ENCODE assay signal across 10 cellular contexts in the genomic region with DNA sequence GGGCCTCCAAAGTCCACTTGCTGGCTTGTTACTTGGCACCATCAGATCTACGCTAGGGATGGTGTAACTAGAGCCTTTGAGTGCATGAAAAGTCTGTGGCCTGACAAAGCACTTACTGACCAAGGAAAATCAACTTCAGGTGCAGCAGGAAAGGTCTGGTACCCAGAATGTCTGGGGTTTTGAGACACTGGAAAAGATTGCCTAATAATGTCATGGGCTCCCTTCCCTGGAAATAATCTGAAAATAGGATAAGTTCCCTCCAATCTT.
DNase-seq lines count a peak whose midpoint lies in the region; ATAC-seq, FAIRE-seq and TF ChIP-seq lines count a peak whose summit lies in the region.
"Had no signal": no experiment of that assay in that cellular context is flagged by ENCODE, and none has a peak within 500 bp of the region (broad histone marks: within the 10 kb centered on the region; RNA-seq: fewer than 3 reads in every experiment).

No MANE protein-coding gene starts in this region.

- no peak for TF ChIP-seq EP300 in transverse colon (IDR thresholded peaks at IDR 0.05; ENCODE audit: low read depth)

- no peak for TF ChIP-seq POLR2A in transverse colon (IDR thresholded peaks at IDR 0.05)
- TF ChIP-seq POLR2A in H54 (IDR thresholded peaks at IDR 0.05; ENCODE audit: low read depth, low read length) = no peak

- no peaks in the 10 kb centered on the region for H3K36me3 Mint-ChIP-seq in activated T-cell treated with anti-CD3 and anti-CD28 coated beads, Interleukin-2, amount 50 U/mL, for 72 hours (ENCODE audit: insufficient read depth in 2 of 2)
- H3K36me3 Mint-ChIP-seq in activated T-helper 1 cell treated with anti-CD3 and anti-CD28 coated beads, Interleukin-12 subunit alpha, Interleukin-12 subunit beta, Interleukin-2, Interleukin-4 antibody, amounts not matched to agents 30 ng/mL and 10 ng/mL and 1 ng/mL, durations not matched to agents 14 hours and 24 hours and 36 hours (ENCODE audit: low read depth) = no peaks in the 10 kb centered on the region
- peaks cover 3% of the 10 kb centered on the region for H3K36me3 Mint-ChIP-seq in memory B cell

- peak overlapping the region; percentile 40 to 85 (median 64) for H3K27ac ChIP-seq in transverse colon

- no peak for TF ChIP-seq CTCF in transverse colon (IDR thresholded peaks at IDR 0.05)

- FAIRE-seq in H54 (lab: Jason Lieb, UNC) = no peak

- H3K4me3 ChIP-seq in transverse colon = no peak overlapping the region

- no peak for ATAC-seq in activated T-cell treated with anti-CD3 and anti-CD28 coated beads, Interleukin-2, amount 50 U/mL, for 72 hours (replicated peaks in 1 of 2)
- ATAC-seq in memory B cell (ENCODE audit: low read depth) (no peak), GM21381 (IDR thresholded peaks at IDR 0.05; ENCODE audit: unreplicated experiment) (no peak)

- no peaks in the 10 kb centered on the region for H3K9me3 Mint-ChIP-seq in activated T-cell treated with anti-CD3 and anti-CD28 coated beads, Interleukin-2, amount 50 U/mL, for 72 hours
- no peaks in the 10 kb centered on the region for H3K9me3 Mint-ChIP-seq in activated T-helper 1 cell treated with anti-CD3 and anti-CD28 coated beads, Interleukin-12 subunit alpha, Interleukin-12 subunit beta, Interleukin-2, Interleukin-4 antibody, amounts not matched to agents 30 ng/mL and 10 ng/mL and 1 ng/mL, durations not matched to agents 14 hours and 24 hours and 36 hours
- H3K9me3 Mint-ChIP-seq in memory B cell = no peaks in the 10 kb centered on the region

- WGBS in transverse colon (ENCODE audit: low coverage in 1 of 2), 2 donors = 100% methylated on average over 1 of the region's 1 CpG; no CpG with 5 or more reads in 1 of the 2 donors

- H3K4me1 Mint-ChIP-seq in activated T-cell treated with anti-CD3 and anti-CD28 coated beads, Interleukin-2, amount 50 U/mL, for 72 hours (ENCODE audit: low read depth) = peaks cover 63% of the 10 kb centered on the region
- peaks cover 61% of the 10 kb centered on the region for H3K4me1 Mint-ChIP-seq in activated T-helper 1 cell treated with anti-CD3 and anti-CD28 coated beads, Interleukin-12 subunit alpha, Interleukin-12 subunit beta, Interleukin-2, Interleukin-4 antibody, amounts not matched to agents 30 ng/mL and 10 ng/mL and 1 ng/mL, durations not matched to agents 14 hours and 24 hours and 36 hours (ENCODE audit: low read depth)
- H3K4me1 Mint-ChIP-seq in memory B cell = peaks cover 55% of the 10 kb centered on the region

- no peaks in the 10 kb centered on the region for H3K36me3 ChIP-seq in transverse colon

- peaks cover 12 to 50% (median 31%) of the 10 kb centered on the region in 4 donors for H3K4me1 ChIP-seq in transverse colon

- intact Hi-C loops in activated T-helper 1 cell treated with anti-CD3 and anti-CD28 coated beads, Interleukin-12 subunit alpha, Interleukin-12 subunit beta, Interleukin-2, Interleukin-4 antibody, amounts not matched to agents 30 ng/mL and 10 ng/mL and 1 ng/mL, durations not matched to agents 14 hours and 24 hours and 36 hours (cut with micrococcal nuclease) = no loop called here
- intact Hi-C loops in transverse colon (cut with DNase I; ENCODE audit: low total_unique reads) = no loop called here

- in situ Hi-C loops in transverse colon (cut with MboI; ENCODE audit: low pct_ligation_motif_present in 1 of 4, low pct_unique_long_range_greater_than_20kb in 1 of 4, low sequenced_read_pairs in 3 of 4) = no loop called here

- H3K27me3 Mint-ChIP-seq in activated T-cell treated with anti-CD3 and anti-CD28 coated beads, Interleukin-2, amount 50 U/mL, for 72 hours (ENCODE audit: low read depth) = peaks cover 6% of the 10 kb centered on the region
- H3K27me3 Mint-ChIP-seq in activated T-helper 1 cell treated with anti-CD3 and anti-CD28 coated beads, Interleukin-12 subunit alpha, Interleukin-12 subunit beta, Interleukin-2, Interleukin-4 antibody, amounts not matched to agents 30 ng/mL and 10 ng/mL and 1 ng/mL, durations not matched to agents 14 hours and 24 hours and 36 hours (ENCODE audit: insufficient read depth) = peaks cover 4% of the 10 kb centered on the region
- no peaks in the 10 kb centered on the region for H3K27me3 Mint-ChIP-seq in memory B cell

- no peaks in the 10 kb centered on the region for H3K27me3 ChIP-seq in transverse colon

- H3K9me3 ChIP-seq in transverse colon = no peaks in the 10 kb centered on the region

- H3K27ac Mint-ChIP-seq in activated T-cell treated with anti-CD3 and anti-CD28 coated beads, Interleukin-2, amount 50 U/mL, for 72 hours = peak overlapping the region; percentile 21
- peak overlapping the region; percentile 86 for H3K27ac Mint-ChIP-seq in activated T-helper 1 cell treated with anti-CD3 and anti-CD28 coated beads, Interleukin-12 subunit alpha, Interleukin-12 subunit beta, Interleukin-2, Interleukin-4 antibody, amounts not matched to agents 30 ng/mL and 10 ng/mL and 1 ng/mL, durations not matched to agents 14 hours and 24 hours and 36 hours
- H3K27ac Mint-ChIP-seq in memory B cell = peak overlapping the region; percentile 99

- H3K4me3 Mint-ChIP-seq in activated T-cell treated with anti-CD3 and anti-CD28 coated beads, Interleukin-2, amount 50 U/mL, for 72 hours = peak overlapping the region; percentile 65 to 72
- H3K4me3 Mint-ChIP-seq in activated T-helper 1 cell treated with anti-CD3 and anti-CD28 coated beads, Interleukin-12 subunit alpha, Interleukin-12 subunit beta, Interleukin-2, Interleukin-4 antibody, amounts not matched to agents 30 ng/mL and 10 ng/mL and 1 ng/mL, durations not matched to agents 14 hours and 24 hours and 36 hours = no peak overlapping the region
- H3K4me3 Mint-ChIP-seq in memory B cell = no peak overlapping the region

- DNase-seq in activated T-cell treated with anti-CD3 and anti-CD28 coated beads, Interleukin-2, amount 50 U/mL, for 72 hours = no peak
- no peak for DNase-seq in activated T-cell treated with anti-CD3 and anti-CD28 coated beads, Interleukin-2, amount 50 U/mL, for 48 hours
- no peak for DNase-seq in activated T-helper 1 cell treated with anti-CD3 and anti-CD28 coated beads, Interleukin-12 subunit alpha, Interleukin-12 subunit beta, Interleukin-2, Interleukin-4 antibody, amounts not matched to agents 30 ng/mL and 10 ng/mL and 1 ng/mL, durations not matched to agents 14 hours and 24 hours and 36 hours (ENCODE audit: low spot score)
- DNase-seq in memory B cell (ENCODE audit: low spot score in 2 of 2) (no peak), transverse colon (no peak), H54 (ENCODE audit: insufficient read length, low spot score) (no peak), hippocampal formation (lab: John Stamatoyannopoulos, UW) (no peak)
- DNase-seq: head of caudate nucleus, NCI-H2107 had no signal

Comparison
In these comparisons a context has a peak if more than half of its experiments do, and no peak if none do; other contexts are left out.
1. H3K27ac Mint-ChIP-seq: peak in every context shown above with its lines; median percentile 99 in memory B cell; 86 in activated T-helper 1 cell treated with anti-CD3 and anti-CD28 coated beads, Interleukin-12 subunit alpha, Interleukin-12 subunit beta, Interleukin-2, Interleukin-4 antibody, amounts not matched to agents 30 ng/mL and 10 ng/mL and 1 ng/mL, durations not matched to agents 14 hours and 24 hours and 36 hours; 21 in activated T-cell treated with anti-CD3 and anti-CD28 coated beads, Interleukin-2, amount 50 U/mL, for 72 hours.
2. H3K4me3 Mint-ChIP-seq: peak in activated T-cell treated with anti-CD3 and anti-CD28 coated beads, Interleukin-2, amount 50 U/mL, for 72 hours (2 of 2); none in activated T-helper 1 cell treated with anti-CD3 and anti-CD28 coated beads, Interleukin-12 subunit alpha, Interleukin-12 subunit beta, Interleukin-2, Interleukin-4 antibody, amounts not matched to agents 30 ng/mL and 10 ng/mL and 1 ng/mL, durations not matched to agents 14 hours and 24 hours and 36 hours (single experiment) and memory B cell (single experiment).